Comparison of ENCODE assay signal across 1 cellular context in genomic region chr3:12477256-12477655, GRCh38.
TF ChIP-seq lines count a peak whose summit lies in the region.

No MANE protein-coding gene starts in this region.

TF ChIP-seq in IMR-90, 13 proteins besides CTCF, POLR2A, EP300 and RAD21:
- TF ChIP-seq SMC3 (IDR thresholded peaks at IDR 0.05; ENCODE audit: low read depth, low read length), result no peak
